13 cellular contexts compared by ENCODE assay signal in genomic region chr15:25179673-25180511, GRCh38.
DNase-seq lines count a peak whose midpoint lies in the region; ATAC-seq and TF ChIP-seq lines count a peak whose summit lies in the region.
"Had no signal": no experiment of that assay in that cellular context is flagged by ENCODE, and none has a peak within 500 bp of the region (broad histone marks: within the 10 kb centered on the region; RNA-seq: fewer than 3 reads in every experiment).

No MANE protein-coding gene starts in this region.

- intact Hi-C loops in lower lobe of right lung (cut with DNase I) = no loop called here
- intact Hi-C loops in testis (cut with DNase I; ENCODE audit: low total_unique reads) = no loop called here

- H3K4me1 ChIP-seq in lower lobe of right lung = no peaks in the 10 kb centered on the region
- no peaks in the 10 kb centered on the region for H3K4me1 ChIP-seq in testis

- H3K4me3 Mint-ChIP-seq in activated T-cell treated with anti-CD3 and anti-CD28 coated beads, Interleukin-2, amount 50 U/mL, for 4 hours = no peak overlapping the region
- H3K4me3 Mint-ChIP-seq in activated T-cell treated with anti-CD3 and anti-CD28 coated beads, Interleukin-2, amount 50 U/mL, for 72 hours = no peak overlapping the region
- H3K4me3 Mint-ChIP-seq in endothelial cell (ENCODE audit: unreplicated experiment) = no peak overlapping the region
- H3K4me3 Mint-ChIP-seq: activated CD8-positive, alpha-beta T cell treated with anti-CD3 and anti-CD28 coated beads, Interleukin-2, amount 10 ng/mL, durations not matched to agents 7 days and 5 days; activated naive CD4-positive, alpha-beta T cell treated with anti-CD3 and anti-CD28 coated beads, Interleukin-2, amount 10 ng/mL, durations not matched to agents 7 days and 5 days; nephron progenitor cell had no signal

- TF ChIP-seq CTCF in lower lobe of right lung (IDR thresholded peaks at IDR 0.05) = no peak
- TF ChIP-seq CTCF in testis (IDR thresholded peaks at IDR 0.05) = no peak
- no peak for TF ChIP-seq CTCF in endothelial cell (IDR thresholded peaks at IDR 0.05; ENCODE audit: unreplicated experiment)

- no peak for TF ChIP-seq POLR2A in testis (IDR thresholded peaks at IDR 0.05)

- no peak overlapping the region for H3K27ac Mint-ChIP-seq in activated T-cell treated with anti-CD3 and anti-CD28 coated beads, Interleukin-2, amount 50 U/mL, for 72 hours
- no peak overlapping the region for H3K27ac Mint-ChIP-seq in endothelial cell (ENCODE audit: unreplicated experiment)
- H3K27ac Mint-ChIP-seq: activated CD8-positive, alpha-beta T cell treated with anti-CD3 and anti-CD28 coated beads, Interleukin-2, amount 10 ng/mL, durations not matched to agents 7 days and 5 days; activated naive CD4-positive, alpha-beta T cell treated with anti-CD3 and anti-CD28 coated beads, Interleukin-2, amount 10 ng/mL, durations not matched to agents 7 days and 5 days; nephron progenitor cell had no signal

- DNase-seq in activated T-cell treated with anti-CD3 and anti-CD28 coated beads, Interleukin-2, amount 50 U/mL, for 4 hours = peak; percentile 1
- DNase-seq in activated T-cell treated with anti-CD3 and anti-CD28 coated beads, Interleukin-2, amount 50 U/mL, for 72 hours = no peak
- DNase-seq in ecto neural progenitor cell (ENCODE audit: low spot score) = peak; percentile 23
- peak; percentile 24 for DNase-seq in lower lobe of right lung
- peak; percentile 8 for DNase-seq in testis
- DNase-seq in stimulated activated naive CD4-positive, alpha-beta T cell treated with Interleukin-2 at 50 U/mL for 16 hours (lab: John Stamatoyannopoulos, UW) = no peak
- DNase-seq in T-helper 9 cell = no peak
- DNase-seq in endothelial cell (ENCODE audit: low spot score) = no peak
- DNase-seq: activated CD8-positive, alpha-beta T cell treated with anti-CD3 and anti-CD28 coated beads, Interleukin-2, amount 10 ng/mL, durations not matched to agents 7 days and 5 days; NCI-H526; nephron progenitor cell had no signal

- no peaks in the 10 kb centered on the region for H3K27me3 Mint-ChIP-seq in activated T-cell treated with anti-CD3 and anti-CD28 coated beads, Interleukin-2, amount 50 U/mL, for 4 hours (ENCODE audit: low read depth)
- no peaks in the 10 kb centered on the region for H3K27me3 Mint-ChIP-seq in activated T-cell treated with anti-CD3 and anti-CD28 coated beads, Interleukin-2, amount 50 U/mL, for 72 hours (ENCODE audit: low read depth)
- H3K27me3 Mint-ChIP-seq in endothelial cell (ENCODE audit: unreplicated experiment) = peaks cover 24% of the 10 kb centered on the region
- H3K27me3 Mint-ChIP-seq: activated naive CD4-positive, alpha-beta T cell treated with anti-CD3 and anti-CD28 coated beads, Interleukin-2, amount 10 ng/mL, durations not matched to agents 7 days and 5 days had no signal

- WGBS in testis, 2 donors = 82% methylated on average over 14 of the region's 14 CpGs; no CpG with 5 or more reads in 1 of the 2 donors

- peaks cover 7% of the 10 kb centered on the region for H3K9me3 Mint-ChIP-seq in activated T-cell treated with anti-CD3 and anti-CD28 coated beads, Interleukin-2, amount 50 U/mL, for 4 hours
- H3K9me3 Mint-ChIP-seq in activated T-cell treated with anti-CD3 and anti-CD28 coated beads, Interleukin-2, amount 50 U/mL, for 72 hours = peaks cover 2 to 5% of the 10 kb centered on the region in 2 donors
- H3K9me3 Mint-ChIP-seq in endothelial cell (ENCODE audit: unreplicated experiment) = peaks cover 25% of the 10 kb centered on the region

- no peaks in the 10 kb centered on the region for H3K36me3 Mint-ChIP-seq in activated T-cell treated with anti-CD3 and anti-CD28 coated beads, Interleukin-2, amount 50 U/mL, for 4 hours (ENCODE audit: insufficient read depth)
- peaks cover 2 to 5% of the 10 kb centered on the region in 2 donors for H3K36me3 Mint-ChIP-seq in activated T-cell treated with anti-CD3 and anti-CD28 coated beads, Interleukin-2, amount 50 U/mL, for 72 hours (ENCODE audit: insufficient read depth in 2 of 2)
- peaks cover 7% of the 10 kb centered on the region for H3K36me3 Mint-ChIP-seq in endothelial cell (ENCODE audit: low read depth, unreplicated experiment)
- H3K36me3 Mint-ChIP-seq: activated naive CD4-positive, alpha-beta T cell treated with anti-CD3 and anti-CD28 coated beads, Interleukin-2, amount 10 ng/mL, durations not matched to agents 7 days and 5 days had no signal

- no peak for ATAC-seq in activated T-cell treated with anti-CD3 and anti-CD28 coated beads, Interleukin-2, amount 50 U/mL, for 4 hours
- no peak for ATAC-seq in activated T-cell treated with anti-CD3 and anti-CD28 coated beads, Interleukin-2, amount 50 U/mL, for 72 hours (replicated peaks in 1 of 2)
- ATAC-seq in lower lobe of right lung = no peak
- ATAC-seq: activated CD8-positive, alpha-beta T cell treated with anti-CD3 and anti-CD28 coated beads, Interleukin-2, amount 10 ng/mL, durations not matched to agents 7 days and 5 days; HCT116 had no signal

- no peaks in the 10 kb centered on the region for H3K27me3 ChIP-seq in lower lobe of right lung (ENCODE audit: low read depth)
- no peaks in the 10 kb centered on the region for H3K27me3 ChIP-seq in testis

- H3K36me3 ChIP-seq in lower lobe of right lung = no peaks in the 10 kb centered on the region
- no peaks in the 10 kb centered on the region for H3K36me3 ChIP-seq in testis (ENCODE audit: low read depth, missing control alignments)

- no peaks in the 10 kb centered on the region for H3K4me1 Mint-ChIP-seq in activated T-cell treated with anti-CD3 and anti-CD28 coated beads, Interleukin-2, amount 50 U/mL, for 4 hours (ENCODE audit: low read depth)
- no peaks in the 10 kb centered on the region for H3K4me1 Mint-ChIP-seq in activated T-cell treated with anti-CD3 and anti-CD28 coated beads, Interleukin-2, amount 50 U/mL, for 72 hours (ENCODE audit: low read depth)
- no peaks in the 10 kb centered on the region for H3K4me1 Mint-ChIP-seq in endothelial cell (ENCODE audit: unreplicated experiment)
- H3K4me1 Mint-ChIP-seq: activated naive CD4-positive, alpha-beta T cell treated with anti-CD3 and anti-CD28 coated beads, Interleukin-2, amount 10 ng/mL, durations not matched to agents 7 days and 5 days; nephron progenitor cell had no signal

- H3K4me3 ChIP-seq in lower lobe of right lung (no peak overlapping the region), testis (no peak overlapping the region)

- H3K27ac ChIP-seq in lower lobe of right lung (no peak overlapping the region), testis (no peak overlapping the region)

- H3K9me3 ChIP-seq in lower lobe of right lung = peaks cover 27% of the 10 kb centered on the region
- no peaks in the 10 kb centered on the region for H3K9me3 ChIP-seq in testis

Comparison
In these comparisons a context has a peak if more than half of its experiments do, and no peak if none do; other contexts are left out.
1. DNase-seq: peak in activated T-cell treated with anti-CD3 and anti-CD28 coated beads, Interleukin-2, amount 50 U/mL, for 4 hours (single experiment), ecto neural progenitor cell (single experiment), lower lobe of right lung (single experiment) and testis (single experiment); none in activated T-cell treated with anti-CD3 and anti-CD28 coated beads, Interleukin-2, amount 50 U/mL, for 72 hours (0 of 2), stimulated activated naive CD4-positive, alpha-beta T cell treated with Interleukin-2 at 50 U/mL for 16 hours (single experiment), T-helper 9 cell (single experiment) and endothelial cell (single experiment).